8 cellular contexts compared by ENCODE assay signal in genomic region chr12:49827351-49828099, GRCh38. TPM values are rescaled to one million over a fixed set of nuclear protein-coding genes. Genes with fewer than 3 reads are reported as not detected.
DNase-seq lines count a peak whose midpoint lies in the region; ATAC-seq, FAIRE-seq and TF ChIP-seq lines count a peak whose summit lies in the region.

No MANE protein-coding gene starts in this region.

- H3K27me3 ChIP-seq in ACC112 (ENCODE audit: insufficient read depth, low read length) (no peaks in the 10 kb centered on the region), keratinocyte (ENCODE audit: control insufficient read depth, extremely low read depth, insufficient read depth, low read length) (no peaks in the 10 kb centered on the region), smooth muscle cell (ENCODE audit: low read depth) (no peaks in the 10 kb centered on the region)

- H4K20me1 ChIP-seq in keratinocyte (ENCODE audit: control insufficient read depth, extremely low read depth, insufficient read depth, low read length): peaks cover 14% of the 10 kb centered on the region
- no peaks in the 10 kb centered on the region for H4K20me1 ChIP-seq in smooth muscle cell (ENCODE audit: low read depth)

- H3K4me2 ChIP-seq in keratinocyte (ENCODE audit: control insufficient read depth, extremely low read depth, insufficient read depth, low read depth, low read length) (peak overlapping the region; percentile 99), smooth muscle cell (peak overlapping the region; percentile 88)

- H3K9ac ChIP-seq in keratinocyte (ENCODE audit: control insufficient read depth, extremely low read depth, insufficient read depth, low read length): peak overlapping the region; percentile 83
- peak overlapping the region; percentile 81 for H3K9ac ChIP-seq in smooth muscle cell (ENCODE audit: low read depth)

- H3F3A ChIP-seq in smooth muscle cell (ENCODE audit: low read depth): peaks cover 9% of the 10 kb centered on the region

- TF ChIP-seq CTCF in keratinocyte (optimal IDR thresholded peaks at IDR 0.05 in 1 of 3, IDR thresholded peaks at IDR 0.05 in 1 of 3, conservative IDR thresholded peaks at IDR 0.05 in 1 of 3; ENCODE audit: extremely low read depth in 1 of 3, insufficient read depth in 2 of 3, low read length in 3 of 3) (no peak), smooth muscle cell (IDR thresholded peaks at IDR 0.05; ENCODE audit: borderline replicate concordance, insufficient read depth, poor library complexity, severe bottlenecking) (no peak)

- no peak overlapping the region for H2AFZ ChIP-seq in ACC112 (ENCODE audit: low read length, unreplicated experiment)
- peak overlapping the region; percentile 68 for H2AFZ ChIP-seq in keratinocyte (ENCODE audit: control insufficient read depth, low read length)
- H2AFZ ChIP-seq in smooth muscle cell (ENCODE audit: low read depth): no peak overlapping the region

- no peak for FAIRE-seq in keratinocyte (lab: Jason Lieb, UNC)

- H3K79me2 ChIP-seq in ACC112 (ENCODE audit: control insufficient read depth, insufficient read depth, low read length, unreplicated experiment) (peaks cover 46% of the 10 kb centered on the region), keratinocyte (ENCODE audit: control insufficient read depth, insufficient read depth, low read length) (peaks cover 41% of the 10 kb centered on the region), smooth muscle cell (ENCODE audit: low read depth) (no peaks in the 10 kb centered on the region)

- H3K36me3 ChIP-seq in ACC112 (ENCODE audit: insufficient read depth, low read length) (no peaks in the 10 kb centered on the region), keratinocyte (ENCODE audit: control insufficient read depth in 2 of 2, extremely low read depth in 1 of 2, insufficient read depth in 2 of 2, low read length in 2 of 2) (peaks cover 0 to 6% of the 10 kb centered on the region in 2 experiments), smooth muscle cell (ENCODE audit: low read depth) (no peaks in the 10 kb centered on the region)

- dilution Hi-C loops in keratinocyte (cut with MboI; ENCODE audit: extremely low pct_ligation_motif_present, low sequenced_read_pairs): no loop called here

- H3K27ac ChIP-seq in ACC112 (ENCODE audit: low read depth, low read length) (peak overlapping the region; percentile 77), keratinocyte (ENCODE audit: control insufficient read depth, insufficient read depth, low read length) (peak overlapping the region; percentile 25), smooth muscle cell (ENCODE audit: low read depth) (peak overlapping the region; percentile 80)

- peaks cover 11% of the 10 kb centered on the region for H3K9me1 ChIP-seq in keratinocyte (ENCODE audit: control insufficient read depth, extremely low read depth, insufficient read depth, low read length)

- peak; percentile 87 for DNase-seq in M059J (ENCODE audit: low read depth)
- DNase-seq in UCSD-AML1 (lab: John Stamatoyannopoulos, UW; ENCODE audit: unreplicated experiment): peak; percentile 65
- DNase-seq in cerebellum (ENCODE audit: low spot score): peak; percentile 78
- no peak for DNase-seq in keratinocyte (ENCODE audit: low read depth, low spot score)
- peak; percentile 75 for DNase-seq in smooth muscle cell (lab: John Stamatoyannopoulos, UW; ENCODE audit: unreplicated experiment)

- H3K4me1 ChIP-seq in ACC112 (ENCODE audit: control insufficient read depth, insufficient read depth, low read length, unreplicated experiment) (peaks cover 47% of the 10 kb centered on the region), keratinocyte (ENCODE audit: control insufficient read depth, extremely low read depth, insufficient read depth, low read length) (peaks cover 41% of the 10 kb centered on the region), smooth muscle cell (ENCODE audit: low read depth) (peaks cover 38% of the 10 kb centered on the region)

- peak overlapping the region; percentile 88 for H3K4me3 ChIP-seq in ACC112 (ENCODE audit: low read depth, low read length)
- H3K4me3 ChIP-seq in keratinocyte (ENCODE audit: control insufficient read depth in 2 of 3, extremely low read depth in 1 of 3, insufficient read depth in 2 of 3, low read depth in 1 of 3, low read length in 3 of 3): peak overlapping the region; percentile 85 to 93 (median 85)
- peak overlapping the region; percentile 72 for H3K4me3 ChIP-seq in smooth muscle cell

- under 1% methylated on average over 34 of the region's 38 CpGs for WGBS in smooth muscle cell (ENCODE audit: low lambda C conversion rate)

- no peaks in the 10 kb centered on the region for H3K9me3 ChIP-seq in keratinocyte (ENCODE audit: control insufficient read depth, low read depth, low read length)
- no peaks in the 10 kb centered on the region for H3K9me3 ChIP-seq in smooth muscle cell (replicated peaks; ENCODE audit: low read depth)

- ATAC-seq in GM18498 (IDR thresholded peaks at IDR 0.05; ENCODE audit: unreplicated experiment) (peak; percentile 28), HG03135 (IDR thresholded peaks at IDR 0.05; ENCODE audit: unreplicated experiment) (no peak)

RNA-seq across cellular contexts. Expression of gene NCKAP5L, which starts 0.7 kb away (rescaled TPM):
- total RNA-seq in M059J (2014; rRNA removed; shearing (Covaris generic)): 9.0 and 17.6 TPM in 2 replicates
- total RNA-seq in cerebellum: 18.4 TPM
- polyA plus RNA-seq in keratinocyte: 3.9 to 5.8 TPM (median 4.4 TPM) in 3 replicates
- 1.3 TPM for polyA plus RNA-seq in keratinocyte (2011; ENCODE audit: low read depth)
- polyA plus RNA-seq in keratinocyte (2011; cell fraction: cytosol; rRNA removed): 2.8 and 5.9 TPM in 2 replicates
- 15.7 and 20.3 TPM in 2 replicates for polyA plus RNA-seq in keratinocyte (2011; cell fraction: nucleus; rRNA removed)
- polyA plus RNA-seq in keratinocyte (2012; ENCODE audit: low replicate concordance): 3.0 and 12.3 TPM in 2 replicates
- 10.1 to 14.4 TPM (median 10.7 TPM) in 3 replicates for polyA minus RNA-seq in keratinocyte
- 16.5 TPM for polyA minus RNA-seq in keratinocyte (2011; cell fraction: cytosol; rRNA and poly(A)+ RNA removed)
- polyA minus RNA-seq in keratinocyte (2011; cell fraction: nucleus; rRNA and poly(A)+ RNA removed): 21.9 and 22.6 TPM in 2 replicates
- total RNA-seq in smooth muscle cell: 20.5 and 24.1 TPM in 2 replicates
- 29.4 and 31.7 TPM in 2 replicates for polyA plus RNA-seq in smooth muscle cell

RNA-seq across cellular contexts. Expression of gene BCDIN3D, which starts 15.4 kb away (rescaled TPM):
- 2.9 and 4.8 TPM in 2 replicates for total RNA-seq in M059J (2014; rRNA removed; shearing (Covaris generic))
- total RNA-seq in cerebellum (5.0 TPM), smooth muscle cell (2.5 and 3.4 TPM in 2 replicates)
- polyA plus RNA-seq in keratinocyte (2.9 to 3.7 TPM (median 3.4 TPM) in 3 replicates), smooth muscle cell (2.9 and 3.8 TPM in 2 replicates)
- polyA plus RNA-seq in keratinocyte (2011; ENCODE audit: low read depth): 1.2 TPM
- 1.8 and 3.5 TPM in 2 replicates for polyA plus RNA-seq in keratinocyte (2011; cell fraction: cytosol; rRNA removed)
- 4.8 and 5.2 TPM in 2 replicates for polyA plus RNA-seq in keratinocyte (2011; cell fraction: nucleus; rRNA removed)
- polyA plus RNA-seq in keratinocyte (2012; ENCODE audit: low replicate concordance): 2.0 and 3.6 TPM in 2 replicates
- polyA minus RNA-seq in keratinocyte: 1.1 to 2.5 TPM (median 1.7 TPM) in 3 replicates
- 0.96 TPM for polyA minus RNA-seq in keratinocyte (2011; cell fraction: cytosol; rRNA and poly(A)+ RNA removed)
- polyA minus RNA-seq in keratinocyte (2011; cell fraction: nucleus; rRNA and poly(A)+ RNA removed): 1.5 and 1.7 TPM in 2 replicates

Comparison
In these comparisons a context has a peak if more than half of its experiments do, and no peak if none do; other contexts are left out.
1. H3K27ac ChIP-seq: peak in every context shown above with its lines; median percentile 80 in smooth muscle cell; 77 in ACC112; 25 in keratinocyte.